ENCODE assay signal across 22 cellular contexts in genomic region chr5:11777096-11777495, GRCh38.
"Had no signal": no experiment of that assay in that cellular context is flagged by ENCODE, and none has a peak within 500 bp of the region (broad histone marks: within the 10 kb centered on the region; RNA-seq: fewer than 3 reads in every experiment).

No MANE protein-coding gene starts in this region.

- DNase-seq: effector memory CD8-positive, alpha-beta T cell; esophagus squamous epithelium; foreskin fibroblast; heart left ventricle; hippocampal formation; left colon; left ventricle myocardium superior; mesendoderm; naive thymus-derived CD4-positive, alpha-beta T cell; nephron progenitor cell; psoas muscle; spleen; stimulated activated CD4-positive, alpha-beta T cell treated with anti-CD3 and anti-CD28 coated beads, Interleukin-15, amount 100 ng/mL, for 24 hours; stimulated activated CD4-positive, alpha-beta T cell treated with anti-CD3 and anti-CD28 coated beads, Interleukin-1b, Interleukin-23, amount 100 ng/mL, for 48 hours; stimulated activated CD4-positive, alpha-beta T cell treated with anti-CD3 and anti-CD28 coated beads, Interleukin-4, amount 100 ng/mL, for 24 hours; stimulated activated naive B cell treated with anti-CD40 and anti-IgM and Interleukin-4, amounts not matched to agents 10 μg/mL and 1 μg/mL and 100 μg/mL, for 72 hours; stimulated activated naive CD8-positive, alpha-beta T cell treated with anti-CD3 and anti-CD28 coated beads, Interleukin-15, amount 100 ng/mL, for 72 hours; transverse colon had no signal

- H3K27ac Mint-ChIP-seq: effector memory CD8-positive, alpha-beta T cell; naive thymus-derived CD4-positive, alpha-beta T cell; nephron progenitor cell; stimulated activated naive B cell treated with anti-CD40 and anti-IgM and Interleukin-4, amounts not matched to agents 10 μg/mL and 1 μg/mL and 100 μg/mL, for 72 hours; stimulated activated naive CD8-positive, alpha-beta T cell treated with anti-CD3 and anti-CD28 coated beads, Interleukin-15, amount 100 ng/mL, for 72 hours had no signal

- H3K27me3 Mint-ChIP-seq: effector memory CD8-positive, alpha-beta T cell; naive thymus-derived CD4-positive, alpha-beta T cell; stimulated activated naive B cell treated with anti-CD40 and anti-IgM and Interleukin-4, amounts not matched to agents 10 μg/mL and 1 μg/mL and 100 μg/mL, for 72 hours; stimulated activated naive CD8-positive, alpha-beta T cell treated with anti-CD3 and anti-CD28 coated beads, Interleukin-15, amount 100 ng/mL, for 72 hours had no signal

- H3K79me2 ChIP-seq: parathyroid adenoma had no signal

- H3K9me3 Mint-ChIP-seq: nephron progenitor cell had no signal

- H3K9ac ChIP-seq: parathyroid adenoma had no signal

- ATAC-seq: effector memory CD8-positive, alpha-beta T cell; heart left ventricle; left colon; left ventricle myocardium superior; naive thymus-derived CD4-positive, alpha-beta T cell; psoas muscle; sciatic nerve; stimulated activated naive B cell treated with anti-CD40 and anti-IgM and Interleukin-4, amounts not matched to agents 10 μg/mL and 1 μg/mL and 100 μg/mL, for 72 hours; stimulated activated naive CD8-positive, alpha-beta T cell treated with anti-CD3 and anti-CD28 coated beads, Interleukin-15, amount 100 ng/mL, for 72 hours had no signal

- H3K4me3 ChIP-seq: esophagus squamous epithelium, heart left ventricle, lung, psoas muscle, spleen, thoracic aorta, transverse colon had no signal

- H3K27ac ChIP-seq: esophagus squamous epithelium, heart left ventricle, parathyroid adenoma, psoas muscle, spleen, thoracic aorta, transverse colon had no signal

- H3K4me1 Mint-ChIP-seq: naive thymus-derived CD4-positive, alpha-beta T cell; nephron progenitor cell; stimulated activated naive B cell treated with anti-CD40 and anti-IgM and Interleukin-4, amounts not matched to agents 10 μg/mL and 1 μg/mL and 100 μg/mL, for 72 hours; stimulated activated naive CD8-positive, alpha-beta T cell treated with anti-CD3 and anti-CD28 coated beads, Interleukin-15, amount 100 ng/mL, for 72 hours had no signal

- H3K4me1 ChIP-seq: esophagus squamous epithelium, heart left ventricle, parathyroid adenoma, psoas muscle, spleen, transverse colon had no signal

- H2AFZ ChIP-seq: parathyroid adenoma had no signal

- H3K27me3 ChIP-seq: esophagus squamous epithelium, heart left ventricle, spleen, transverse colon had no signal

- H3K36me3 Mint-ChIP-seq: naive thymus-derived CD4-positive, alpha-beta T cell; stimulated activated naive B cell treated with anti-CD40 and anti-IgM and Interleukin-4, amounts not matched to agents 10 μg/mL and 1 μg/mL and 100 μg/mL, for 72 hours had no signal

- H3K36me3 ChIP-seq: esophagus squamous epithelium, heart left ventricle, spleen, thoracic aorta, transverse colon had no signal

- H3K9me3 ChIP-seq: esophagus squamous epithelium, heart left ventricle, psoas muscle, thoracic aorta, transverse colon had no signal

- H3K4me3 Mint-ChIP-seq: effector memory CD8-positive, alpha-beta T cell; naive thymus-derived CD4-positive, alpha-beta T cell; nephron progenitor cell; stimulated activated naive B cell treated with anti-CD40 and anti-IgM and Interleukin-4, amounts not matched to agents 10 μg/mL and 1 μg/mL and 100 μg/mL, for 72 hours; stimulated activated naive CD8-positive, alpha-beta T cell treated with anti-CD3 and anti-CD28 coated beads, Interleukin-15, amount 100 ng/mL, for 72 hours had no signal
